ENCODE assay signal across 1 cellular context in the genomic region with DNA sequence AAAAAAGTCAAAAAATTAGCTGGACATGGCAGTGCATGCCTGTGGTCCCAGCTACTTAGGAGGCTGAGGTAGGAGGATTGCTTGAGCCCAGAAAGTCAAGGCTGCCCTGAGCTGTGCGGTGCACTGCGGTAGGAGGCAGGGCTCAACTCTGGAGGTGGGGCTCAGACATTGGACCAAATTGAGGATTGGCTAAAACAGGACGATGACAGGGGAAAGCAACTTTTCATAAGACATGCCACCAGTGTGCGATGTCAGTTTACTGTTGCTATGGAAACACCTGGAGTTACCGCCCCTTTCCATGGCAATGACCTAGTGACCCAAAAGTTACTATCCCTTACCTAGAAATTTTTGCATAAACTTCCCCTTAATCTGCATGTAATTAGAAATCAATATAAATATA.
TF ChIP-seq lines count a peak whose summit lies in the region.

No MANE protein-coding gene starts in this region.

TF ChIP-seq in HCT116, 20 proteins besides CTCF, POLR2A, EP300 and RAD21 (continued from another document):
- TF ChIP-seq, protein P1, sequence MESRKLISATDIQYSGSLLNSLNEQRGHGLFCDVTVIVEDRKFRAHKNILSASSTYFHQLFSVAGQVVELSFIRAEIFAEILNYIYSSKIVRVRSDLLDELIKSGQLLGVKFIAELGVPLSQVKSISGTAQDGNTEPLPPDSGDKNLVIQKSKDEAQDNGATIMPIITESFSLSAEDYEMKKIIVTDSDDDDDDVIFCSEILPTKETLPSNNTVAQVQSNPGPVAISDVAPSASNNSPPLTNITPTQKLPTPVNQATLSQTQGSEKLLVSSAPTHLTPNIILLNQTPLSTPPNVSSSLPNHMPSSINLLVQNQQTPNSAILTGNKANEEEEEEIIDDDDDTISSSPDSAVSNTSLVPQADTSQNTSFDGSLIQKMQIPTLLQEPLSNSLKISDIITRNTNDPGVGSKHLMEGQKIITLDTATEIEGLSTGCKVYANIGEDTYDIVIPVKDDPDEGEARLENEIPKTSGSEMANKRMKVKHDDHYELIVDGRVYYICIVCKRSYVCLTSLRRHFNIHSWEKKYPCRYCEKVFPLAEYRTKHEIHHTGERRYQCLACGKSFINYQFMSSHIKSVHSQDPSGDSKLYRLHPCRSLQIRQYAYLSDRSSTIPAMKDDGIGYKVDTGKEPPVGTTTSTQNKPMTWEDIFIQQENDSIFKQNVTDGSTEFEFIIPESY (IDR thresholded peaks at IDR 0.05; ENCODE audit: extremely low read depth, insufficient replicate concordance, low read length), result no peak
- TF ChIP-seq JUND (IDR thresholded peaks at IDR 0.05), result no peak
- TF ChIP-seq FOSL1 (IDR thresholded peaks at IDR 0.05; ENCODE audit: low read depth), result no peak
